Comparison of ENCODE assay signal across 12 cellular contexts in the genomic region with DNA sequence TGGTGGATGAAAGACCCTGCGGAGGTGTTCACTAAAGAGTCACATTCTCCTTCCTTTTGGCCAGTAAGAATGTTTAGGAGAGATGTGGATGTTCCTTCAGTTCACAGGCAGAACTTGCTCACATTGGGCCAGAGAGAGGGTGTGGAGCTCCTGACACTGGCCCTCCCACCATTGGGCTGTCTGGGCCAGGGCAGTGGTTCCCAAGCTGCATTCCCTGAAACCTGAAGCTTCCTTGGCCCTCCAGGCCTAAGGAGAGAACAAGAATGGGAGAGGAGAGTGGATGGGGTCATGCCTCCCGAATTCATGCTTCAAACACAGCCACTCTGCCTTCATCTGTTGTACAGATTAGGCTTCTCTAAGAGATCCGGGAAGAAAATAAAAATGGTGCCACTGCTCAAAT.
"Had no signal": no experiment of that assay in that cellular context is flagged by ENCODE, and none has a peak within 500 bp of the region (broad histone marks: within the 10 kb centered on the region; RNA-seq: fewer than 3 reads in every experiment).

No MANE protein-coding gene starts in this region.

- H3K27ac ChIP-seq: left lung had no signal

- H3K4me1 ChIP-seq: left lung had no signal

- ATAC-seq: effector memory CD8-positive, alpha-beta T cell; left lung; naive thymus-derived CD4-positive, alpha-beta T cell; stimulated activated naive CD8-positive, alpha-beta T cell treated with anti-CD3 and anti-CD28 coated beads, Interleukin-15, Interleukin-2, amounts not matched to agents 100 U/mL and 50 U/mL, for 24 hours had no signal

- DNase-seq: activated B cell treated with CpG ODN at 0.5 μM for 24 hours; activated CD4-positive, alpha-beta T cell treated with anti-CD3 and anti-CD28 coated beads, Interleukin-2, amount 50 U/mL, for 1 hour; activated naive CD8-positive, alpha-beta T cell treated with anti-CD3 and anti-CD28 coated beads, Interleukin-2, amount 10 ng/mL, durations not matched to agents 7 days and 5 days; cerebellar nuclear complex; effector memory CD8-positive, alpha-beta T cell; hippocampal formation; kidney; left lung; naive thymus-derived CD4-positive, alpha-beta T cell; stimulated activated naive CD8-positive, alpha-beta T cell treated with anti-CD3 and anti-CD28 coated beads, Interleukin-15, Interleukin-2, amounts not matched to agents 100 U/mL and 50 U/mL, for 24 hours; T-helper 2 cell had no signal

- H3K9me3 ChIP-seq: left lung had no signal

- H3K27me3 ChIP-seq: left lung had no signal

- H3K4me3 ChIP-seq: left lung, smooth muscle cell had no signal

- H3K36me3 ChIP-seq: left lung had no signal
